In the genomic region with DNA sequence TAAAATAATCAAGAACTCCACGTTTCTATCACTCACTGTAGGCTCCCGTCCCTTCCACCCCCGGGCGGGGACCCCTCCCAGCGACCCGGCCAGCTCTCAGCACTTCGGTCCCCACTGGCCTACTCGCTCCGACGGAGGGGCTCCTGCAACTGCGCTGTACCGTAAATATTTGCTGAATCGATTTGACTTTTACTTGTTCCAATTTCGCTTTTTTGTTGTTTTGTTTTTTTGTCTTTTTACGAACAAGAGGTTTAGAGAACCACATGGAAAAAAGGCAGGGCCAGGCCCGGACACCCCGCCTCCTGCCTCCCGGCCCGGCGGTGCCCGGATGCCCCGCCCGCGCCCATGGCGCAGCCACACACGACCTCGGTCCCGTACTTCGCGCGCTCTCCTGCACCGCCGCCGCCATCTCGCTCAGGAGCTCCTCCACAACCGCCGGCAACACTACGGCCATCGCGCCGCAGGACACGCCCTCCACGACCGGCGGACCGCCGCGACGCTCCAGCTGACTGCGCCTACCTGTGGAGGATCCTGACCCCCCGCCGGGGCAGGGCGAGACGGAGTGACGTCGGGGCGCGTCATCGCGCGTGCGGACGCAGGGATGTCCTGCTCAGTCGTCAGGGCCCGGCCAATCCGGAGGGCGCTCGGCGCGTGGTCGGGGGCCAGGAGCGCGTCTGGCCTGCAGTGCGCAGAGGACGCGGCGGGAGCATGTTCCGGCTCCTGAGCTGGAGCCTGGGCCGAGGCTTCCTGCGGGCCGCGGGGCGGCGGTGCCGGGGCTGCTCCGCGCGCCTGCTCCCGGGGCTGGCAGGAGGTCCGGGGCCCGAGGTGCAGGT, we compare ENCODE assay signal across 1 cellular context.
TF ChIP-seq lines count a peak whose summit lies in the region.

A gene with protein sequence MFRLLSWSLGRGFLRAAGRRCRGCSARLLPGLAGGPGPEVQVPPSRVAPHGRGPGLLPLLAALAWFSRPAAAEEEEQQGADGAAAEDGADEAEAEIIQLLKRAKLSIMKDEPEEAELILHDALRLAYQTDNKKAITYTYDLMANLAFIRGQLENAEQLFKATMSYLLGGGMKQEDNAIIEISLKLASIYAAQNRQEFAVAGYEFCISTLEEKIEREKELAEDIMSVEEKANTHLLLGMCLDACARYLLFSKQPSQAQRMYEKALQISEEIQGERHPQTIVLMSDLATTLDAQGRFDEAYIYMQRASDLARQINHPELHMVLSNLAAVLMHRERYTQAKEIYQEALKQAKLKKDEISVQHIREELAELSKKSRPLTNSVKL (plus strand): TSS at position 684 of the 833 bp plus-strand sequence. CDS start 25 bp downstream, at position 709.
A gene with protein sequence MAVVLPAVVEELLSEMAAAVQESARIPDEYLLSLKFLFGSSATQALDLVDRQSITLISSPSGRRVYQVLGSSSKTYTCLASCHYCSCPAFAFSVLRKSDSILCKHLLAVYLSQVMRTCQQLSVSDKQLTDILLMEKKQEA (minus strand): TSS at position 564 of the 833 bp plus-strand sequence. CDS start 110 bp downstream, at position 454.

TF ChIP-seq in HepG2, 621 proteins besides CTCF, POLR2A, EP300 and RAD21 (continued from another document and continues in another):
- TF ChIP-seq TCF12 (IDR thresholded peaks at IDR 0.05): no peak
- TF ChIP-seq TCF12 (CRISPR knock-in tag; IDR thresholded peaks at IDR 0.05): peak; percentile 75
- TF ChIP-seq, protein P1, sequence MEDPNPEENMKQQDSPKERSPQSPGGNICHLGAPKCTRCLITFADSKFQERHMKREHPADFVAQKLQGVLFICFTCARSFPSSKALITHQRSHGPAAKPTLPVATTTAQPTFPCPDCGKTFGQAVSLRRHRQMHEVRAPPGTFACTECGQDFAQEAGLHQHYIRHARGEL (CRISPR knock-in tag; IDR thresholded peaks at IDR 0.05): peak; percentile 90; the same call in 1 of the 2 replicates
- peak; percentile 70 for TF ChIP-seq SRSF1 (optimal IDR thresholded peaks at IDR 0.05; ENCODE audit: low read depth, low read length)
- TF ChIP-seq, protein P2, sequence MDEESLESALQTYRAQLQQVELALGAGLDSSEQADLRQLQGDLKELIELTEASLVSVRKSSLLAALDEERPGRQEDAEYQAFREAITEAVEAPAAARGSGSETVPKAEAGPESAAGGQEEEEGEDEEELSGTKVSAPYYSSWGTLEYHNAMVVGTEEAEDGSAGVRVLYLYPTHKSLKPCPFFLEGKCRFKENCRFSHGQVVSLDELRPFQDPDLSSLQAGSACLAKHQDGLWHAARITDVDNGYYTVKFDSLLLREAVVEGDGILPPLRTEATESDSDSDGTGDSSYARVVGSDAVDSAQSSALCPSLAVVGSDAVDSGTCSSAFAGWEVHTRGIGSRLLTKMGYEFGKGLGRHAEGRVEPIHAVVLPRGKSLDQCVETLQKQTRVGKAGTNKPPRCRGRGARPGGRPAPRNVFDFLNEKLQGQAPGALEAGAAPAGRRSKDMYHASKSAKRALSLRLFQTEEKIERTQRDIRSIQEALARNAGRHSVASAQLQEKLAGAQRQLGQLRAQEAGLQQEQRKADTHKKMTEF (CRISPR knock-in tag; IDR thresholded peaks at IDR 0.05): peak; percentile 94
- TF ChIP-seq, protein P3, sequence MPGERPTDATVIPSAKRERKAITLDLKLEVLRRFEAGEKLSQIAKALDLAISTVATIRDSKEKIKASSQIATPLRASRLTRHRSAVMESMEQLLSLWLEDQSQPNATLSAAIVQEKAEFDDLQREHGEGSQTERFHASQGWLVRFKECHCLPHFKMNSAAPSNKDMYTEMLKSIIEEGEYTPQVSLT (CRISPR knock-in tag; IDR thresholded peaks at IDR 0.05; ENCODE audit: borderline replicate concordance, low read depth): no peak
- TF ChIP-seq AKAP8 (CRISPR knock-in tag; IDR thresholded peaks at IDR 0.05): peak; percentile 87; the same call in 1 of the 2 replicates
- peak; percentile 84 for TF ChIP-seq ELF3 (CRISPR knock-in tag; IDR thresholded peaks at IDR 0.05)
- TF ChIP-seq KLF15 (CRISPR knock-in tag; IDR thresholded peaks at IDR 0.05; ENCODE audit: borderline replicate concordance): no peak
- TF ChIP-seq, protein P4, sequence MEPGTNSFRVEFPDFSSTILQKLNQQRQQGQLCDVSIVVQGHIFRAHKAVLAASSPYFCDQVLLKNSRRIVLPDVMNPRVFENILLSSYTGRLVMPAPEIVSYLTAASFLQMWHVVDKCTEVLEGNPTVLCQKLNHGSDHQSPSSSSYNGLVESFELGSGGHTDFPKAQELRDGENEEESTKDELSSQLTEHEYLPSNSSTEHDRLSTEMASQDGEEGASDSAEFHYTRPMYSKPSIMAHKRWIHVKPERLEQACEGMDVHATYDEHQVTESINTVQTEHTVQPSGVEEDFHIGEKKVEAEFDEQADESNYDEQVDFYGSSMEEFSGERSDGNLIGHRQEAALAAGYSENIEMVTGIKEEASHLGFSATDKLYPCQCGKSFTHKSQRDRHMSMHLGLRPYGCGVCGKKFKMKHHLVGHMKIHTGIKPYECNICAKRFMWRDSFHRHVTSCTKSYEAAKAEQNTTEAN (CRISPR knock-in tag; conservative IDR thresholded peaks at IDR 0.05): peak; percentile 87
- peak; percentile 36 for TF ChIP-seq ZNF446 (CRISPR knock-in tag; IDR thresholded peaks at IDR 0.05)
- TF ChIP-seq ZBTB20 (CRISPR knock-in tag; IDR thresholded peaks at IDR 0.05; ENCODE audit: borderline replicate concordance, low read depth): peak; percentile 50; the same call in 1 of the 2 replicates
- peak; percentile 46; the same call in 1 of the 2 replicates for TF ChIP-seq KLF11 (CRISPR knock-in tag; IDR thresholded peaks at IDR 0.05)
- TF ChIP-seq ZNF563 (CRISPR knock-in tag; IDR thresholded peaks at IDR 0.05): peak; percentile 93
- TF ChIP-seq, protein P5, sequence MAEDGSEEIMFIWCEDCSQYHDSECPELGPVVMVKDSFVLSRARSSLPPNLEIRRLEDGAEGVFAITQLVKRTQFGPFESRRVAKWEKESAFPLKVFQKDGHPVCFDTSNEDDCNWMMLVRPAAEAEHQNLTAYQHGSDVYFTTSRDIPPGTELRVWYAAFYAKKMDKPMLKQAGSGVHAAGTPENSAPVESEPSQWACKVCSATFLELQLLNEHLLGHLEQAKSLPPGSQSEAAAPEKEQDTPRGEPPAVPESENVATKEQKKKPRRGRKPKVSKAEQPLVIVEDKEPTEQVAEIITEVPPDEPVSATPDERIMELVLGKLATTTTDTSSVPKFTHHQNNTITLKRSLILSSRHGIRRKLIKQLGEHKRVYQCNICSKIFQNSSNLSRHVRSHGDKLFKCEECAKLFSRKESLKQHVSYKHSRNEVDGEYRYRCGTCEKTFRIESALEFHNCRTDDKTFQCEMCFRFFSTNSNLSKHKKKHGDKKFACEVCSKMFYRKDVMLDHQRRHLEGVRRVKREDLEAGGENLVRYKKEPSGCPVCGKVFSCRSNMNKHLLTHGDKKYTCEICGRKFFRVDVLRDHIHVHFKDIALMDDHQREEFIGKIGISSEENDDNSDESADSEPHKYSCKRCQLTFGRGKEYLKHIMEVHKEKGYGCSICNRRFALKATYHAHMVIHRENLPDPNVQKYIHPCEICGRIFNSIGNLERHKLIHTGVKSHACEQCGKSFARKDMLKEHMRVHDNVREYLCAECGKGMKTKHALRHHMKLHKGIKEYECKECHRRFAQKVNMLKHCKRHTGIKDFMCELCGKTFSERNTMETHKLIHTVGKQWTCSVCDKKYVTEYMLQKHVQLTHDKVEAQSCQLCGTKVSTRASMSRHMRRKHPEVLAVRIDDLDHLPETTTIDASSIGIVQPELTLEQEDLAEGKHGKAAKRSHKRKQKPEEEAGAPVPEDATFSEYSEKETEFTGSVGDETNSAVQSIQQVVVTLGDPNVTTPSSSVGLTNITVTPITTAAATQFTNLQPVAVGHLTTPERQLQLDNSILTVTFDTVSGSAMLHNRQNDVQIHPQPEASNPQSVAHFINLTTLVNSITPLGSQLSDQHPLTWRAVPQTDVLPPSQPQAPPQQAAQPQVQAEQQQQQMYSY (CRISPR knock-in tag; IDR thresholded peaks at IDR 0.05): peak; percentile 78
- no peak for TF ChIP-seq ZFP1 (CRISPR knock-in tag; IDR thresholded peaks at IDR 0.05)
- peak; percentile 52; the same call in 1 of the 2 replicates for TF ChIP-seq ZNF879 (CRISPR knock-in tag; IDR thresholded peaks at IDR 0.05)
- peak; percentile 94 for TF ChIP-seq IRF2 (CRISPR knock-in tag; IDR thresholded peaks at IDR 0.05)
- TF ChIP-seq, protein P6, sequence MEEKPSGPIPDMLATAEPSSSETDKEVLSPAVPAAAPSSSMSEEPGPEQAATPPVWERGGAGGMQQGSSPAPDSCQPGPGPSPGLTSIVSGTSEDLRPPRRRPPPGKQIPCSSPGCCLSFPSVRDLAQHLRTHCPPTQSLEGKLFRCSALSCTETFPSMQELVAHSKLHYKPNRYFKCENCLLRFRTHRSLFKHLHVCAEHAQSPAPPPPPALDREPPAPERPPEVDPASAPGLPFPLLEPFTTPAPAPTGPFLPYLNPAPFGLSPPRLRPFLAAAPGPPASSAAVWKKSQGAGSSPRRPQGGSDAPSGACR (CRISPR knock-in tag; IDR thresholded peaks at IDR 0.05): peak; percentile 82
- peak; percentile 70; the same call in 1 of the 2 replicates for TF ChIP-seq SMAD1 (CRISPR knock-in tag; IDR thresholded peaks at IDR 0.05; ENCODE audit: borderline replicate concordance, low read depth)
- TF ChIP-seq, protein P7, sequence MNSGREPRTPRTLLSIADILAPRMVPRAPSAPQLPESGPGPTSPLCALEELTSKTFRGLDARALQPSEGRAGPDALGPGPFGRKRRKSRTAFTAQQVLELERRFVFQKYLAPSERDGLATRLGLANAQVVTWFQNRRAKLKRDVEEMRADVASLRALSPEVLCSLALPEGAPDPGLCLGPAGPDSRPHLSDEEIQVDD (CRISPR knock-in tag; IDR thresholded peaks at IDR 0.05; ENCODE audit: borderline replicate concordance): peak; percentile 90
- no peak for TF ChIP-seq ZEB1 (IDR thresholded peaks at IDR 0.05; ENCODE audit: insufficient replicate concordance, low read depth)
- TF ChIP-seq, protein P8, sequence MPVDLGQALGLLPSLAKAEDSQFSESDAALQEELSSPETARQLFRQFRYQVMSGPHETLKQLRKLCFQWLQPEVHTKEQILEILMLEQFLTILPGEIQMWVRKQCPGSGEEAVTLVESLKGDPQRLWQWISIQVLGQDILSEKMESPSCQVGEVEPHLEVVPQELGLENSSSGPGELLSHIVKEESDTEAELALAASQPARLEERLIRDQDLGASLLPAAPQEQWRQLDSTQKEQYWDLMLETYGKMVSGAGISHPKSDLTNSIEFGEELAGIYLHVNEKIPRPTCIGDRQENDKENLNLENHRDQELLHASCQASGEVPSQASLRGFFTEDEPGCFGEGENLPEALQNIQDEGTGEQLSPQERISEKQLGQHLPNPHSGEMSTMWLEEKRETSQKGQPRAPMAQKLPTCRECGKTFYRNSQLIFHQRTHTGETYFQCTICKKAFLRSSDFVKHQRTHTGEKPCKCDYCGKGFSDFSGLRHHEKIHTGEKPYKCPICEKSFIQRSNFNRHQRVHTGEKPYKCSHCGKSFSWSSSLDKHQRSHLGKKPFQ (CRISPR knock-in tag; IDR thresholded peaks at IDR 0.05; ENCODE audit: insufficient replicate concordance): no peak
- peak; percentile 98 for TF ChIP-seq RBFOX2 (IDR thresholded peaks at IDR 0.05; ENCODE audit: low read depth, low read length)
- peak; percentile 90 for TF ChIP-seq GABPB1 (CRISPR knock-in tag; IDR thresholded peaks at IDR 0.05)
- TF ChIP-seq, protein P9, sequence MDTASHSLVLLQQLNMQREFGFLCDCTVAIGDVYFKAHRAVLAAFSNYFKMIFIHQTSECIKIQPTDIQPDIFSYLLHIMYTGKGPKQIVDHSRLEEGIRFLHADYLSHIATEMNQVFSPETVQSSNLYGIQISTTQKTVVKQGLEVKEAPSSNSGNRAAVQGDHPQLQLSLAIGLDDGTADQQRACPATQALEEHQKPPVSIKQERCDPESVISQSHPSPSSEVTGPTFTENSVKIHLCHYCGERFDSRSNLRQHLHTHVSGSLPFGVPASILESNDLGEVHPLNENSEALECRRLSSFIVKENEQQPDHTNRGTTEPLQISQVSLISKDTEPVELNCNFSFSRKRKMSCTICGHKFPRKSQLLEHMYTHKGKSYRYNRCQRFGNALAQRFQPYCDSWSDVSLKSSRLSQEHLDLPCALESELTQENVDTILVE (CRISPR knock-in tag; IDR thresholded peaks at IDR 0.05): peak; percentile 97
- TF ChIP-seq ZNF20 (CRISPR knock-in tag; IDR thresholded peaks at IDR 0.05): no peak
- TF ChIP-seq ZFP36L2 (CRISPR knock-in tag; IDR thresholded peaks at IDR 0.05): peak; percentile 96
- TF ChIP-seq, protein P10, sequence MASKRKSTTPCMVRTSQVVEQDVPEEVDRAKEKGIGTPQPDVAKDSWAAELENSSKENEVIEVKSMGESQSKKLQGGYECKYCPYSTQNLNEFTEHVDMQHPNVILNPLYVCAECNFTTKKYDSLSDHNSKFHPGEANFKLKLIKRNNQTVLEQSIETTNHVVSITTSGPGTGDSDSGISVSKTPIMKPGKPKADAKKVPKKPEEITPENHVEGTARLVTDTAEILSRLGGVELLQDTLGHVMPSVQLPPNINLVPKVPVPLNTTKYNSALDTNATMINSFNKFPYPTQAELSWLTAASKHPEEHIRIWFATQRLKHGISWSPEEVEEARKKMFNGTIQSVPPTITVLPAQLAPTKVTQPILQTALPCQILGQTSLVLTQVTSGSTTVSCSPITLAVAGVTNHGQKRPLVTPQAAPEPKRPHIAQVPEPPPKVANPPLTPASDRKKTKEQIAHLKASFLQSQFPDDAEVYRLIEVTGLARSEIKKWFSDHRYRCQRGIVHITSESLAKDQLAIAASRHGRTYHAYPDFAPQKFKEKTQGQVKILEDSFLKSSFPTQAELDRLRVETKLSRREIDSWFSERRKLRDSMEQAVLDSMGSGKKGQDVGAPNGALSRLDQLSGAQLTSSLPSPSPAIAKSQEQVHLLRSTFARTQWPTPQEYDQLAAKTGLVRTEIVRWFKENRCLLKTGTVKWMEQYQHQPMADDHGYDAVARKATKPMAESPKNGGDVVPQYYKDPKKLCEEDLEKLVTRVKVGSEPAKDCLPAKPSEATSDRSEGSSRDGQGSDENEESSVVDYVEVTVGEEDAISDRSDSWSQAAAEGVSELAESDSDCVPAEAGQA (IDR thresholded peaks at IDR 0.05; ENCODE audit: low read depth): peak; percentile 99
- TF ChIP-seq, protein P10 (CRISPR knock-in tag; IDR thresholded peaks at IDR 0.05; ENCODE audit: borderline replicate concordance): peak; percentile 44; the same call in 1 of the 2 replicates
